ENCODE assay signal across 2 cellular contexts in the genomic region with DNA sequence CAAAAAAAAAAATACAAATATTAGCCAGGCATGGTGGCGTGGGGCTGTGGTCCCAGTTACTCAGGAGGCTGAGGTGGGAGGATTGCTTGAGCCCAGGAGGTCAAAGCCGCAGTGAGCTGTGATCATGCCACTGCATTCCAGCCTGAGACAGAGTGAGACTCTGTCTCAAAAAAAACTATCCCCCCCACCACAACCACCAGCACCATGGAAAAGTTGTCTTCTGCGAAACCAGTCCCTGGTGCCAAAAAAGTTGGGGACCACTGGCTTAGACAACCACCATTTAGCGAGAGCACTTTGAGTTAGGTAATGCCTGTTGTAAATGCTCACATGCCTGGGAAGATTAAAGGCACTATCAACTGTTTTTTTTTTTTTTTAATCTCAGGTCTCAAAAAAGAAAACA.
TF ChIP-seq lines count a peak whose summit lies in the region.

No MANE protein-coding gene starts in this region.

TF ChIP-seq in SK-N-SH, 30 proteins besides CTCF, POLR2A, EP300 and RAD21 (continued from another document):
- TF ChIP-seq EZH2phosphoT487 (IDR thresholded peaks at IDR 0.05; ENCODE audit: borderline replicate concordance, low read depth) (no peak), TCF12 (IDR thresholded peaks at IDR 0.05) (no peak), GABPA (IDR thresholded peaks at IDR 0.05; ENCODE audit: low read depth) (no peak), YY1 (IDR thresholded peaks at IDR 0.05; ENCODE audit: low read depth) (no peak), ELF1 (IDR thresholded peaks at IDR 0.05) (no peak)

TF ChIP-seq in SK-N-SH treated with all-trans-retinoic acid at 6 μM for 48 hours, 23 proteins besides CTCF, POLR2A, EP300 and RAD21 (continued from another document):
- TF ChIP-seq, protein P1, sequence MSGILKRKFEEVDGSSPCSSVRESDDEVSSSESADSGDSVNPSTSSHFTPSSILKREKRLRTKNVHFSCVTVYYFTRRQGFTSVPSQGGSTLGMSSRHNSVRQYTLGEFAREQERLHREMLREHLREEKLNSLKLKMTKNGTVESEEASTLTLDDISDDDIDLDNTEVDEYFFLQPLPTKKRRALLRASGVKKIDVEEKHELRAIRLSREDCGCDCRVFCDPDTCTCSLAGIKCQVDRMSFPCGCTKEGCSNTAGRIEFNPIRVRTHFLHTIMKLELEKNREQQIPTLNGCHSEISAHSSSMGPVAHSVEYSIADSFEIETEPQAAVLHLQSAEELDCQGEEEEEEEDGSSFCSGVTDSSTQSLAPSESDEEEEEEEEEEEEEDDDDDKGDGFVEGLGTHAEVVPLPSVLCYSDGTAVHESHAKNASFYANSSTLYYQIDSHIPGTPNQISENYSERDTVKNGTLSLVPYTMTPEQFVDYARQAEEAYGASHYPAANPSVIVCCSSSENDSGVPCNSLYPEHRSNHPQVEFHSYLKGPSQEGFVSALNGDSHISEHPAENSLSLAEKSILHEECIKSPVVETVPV (CRISPR knock-in tag; IDR thresholded peaks at IDR 0.05): no peak
- TF ChIP-seq SNAI2 (CRISPR knock-in tag; IDR thresholded peaks at IDR 0.05): no peak
TF ChIP-seq in SK-N-SH treated with all-trans-retinoic acid at 6 μM for 48 hours: peak in this region for 0.
